ENCODE assay signal across 8 cellular contexts in the genomic region with DNA sequence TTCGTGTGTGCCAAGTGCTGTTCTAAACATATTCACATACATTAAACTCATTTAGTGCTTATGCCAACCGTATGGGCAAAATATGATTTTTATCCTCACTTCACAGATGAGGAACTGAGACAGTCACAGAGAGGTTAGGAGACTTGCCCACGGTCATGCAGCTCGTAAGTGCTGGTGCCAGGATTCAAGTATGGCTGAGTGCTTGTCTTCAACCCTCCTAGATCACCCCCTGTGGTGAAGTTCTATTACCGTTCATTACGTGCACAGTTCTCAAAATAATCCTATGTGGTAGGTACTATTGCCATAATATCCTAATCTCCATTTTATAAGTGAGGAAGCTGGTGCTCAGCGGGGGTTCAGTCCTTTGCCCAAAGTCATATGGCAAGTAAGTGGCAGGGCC. TPM values are rescaled to one million over a fixed set of nuclear protein-coding genes. Genes with fewer than 3 reads are reported as not detected.
DNase-seq lines count a peak whose midpoint lies in the region; ATAC-seq, FAIRE-seq and TF ChIP-seq lines count a peak whose summit lies in the region.

No MANE protein-coding gene starts in this region.

- H3K9ac ChIP-seq in keratinocyte (ENCODE audit: control insufficient read depth, extremely low read depth, insufficient read depth, low read length) = peak overlapping the region; percentile 87

- CTCF ChIA-PET in activated CD8-positive, alpha-beta T cell treated with anti-CD3 and anti-CD28 coated beads for 36 hours (lab: Charles Lee) = interaction anchor here (1.0 to 17.7 kb wide), 6 partner anchors 10 to 32 kb away, joined by 3 to 323 read pairs (median 10); partner anchors contain the start of genes ATF4 and RPS19BP1

- H3K4me2 ChIP-seq in keratinocyte (ENCODE audit: control insufficient read depth, extremely low read depth, insufficient read depth, low read depth, low read length) = peak overlapping the region; percentile 100

- peak overlapping the region; percentile 80 for H3K4me3 Mint-ChIP-seq in activated CD8-positive, alpha-beta T cell treated with anti-CD3 and anti-CD28 coated beads for 36 hours
- H3K4me3 Mint-ChIP-seq in type B pancreatic cell = peak overlapping the region; percentile 96

- peak overlapping the region; percentile 64 for H3K4me3 ChIP-seq in cardiac muscle cell
- peak overlapping the region; percentile 78 to 98 (median 89) for H3K4me3 ChIP-seq in keratinocyte (ENCODE audit: control insufficient read depth in 2 of 3, extremely low read depth in 1 of 3, insufficient read depth in 2 of 3, low read depth in 1 of 3, low read length in 3 of 3)

- H3K4me1 ChIP-seq in cardiac muscle cell (ENCODE audit: low read depth) = peaks cover 19% of the 10 kb centered on the region
- peaks cover 18% of the 10 kb centered on the region for H3K4me1 ChIP-seq in keratinocyte (ENCODE audit: control insufficient read depth, extremely low read depth, insufficient read depth, low read length)

- no peak for TF ChIP-seq CTCF in cardiac muscle cell (IDR thresholded peaks at IDR 0.05; ENCODE audit: low read depth, low read length)
- TF ChIP-seq CTCF in activated CD8-positive, alpha-beta T cell treated with anti-CD3 and anti-CD28 coated beads for 36 hours (IDR thresholded peaks at IDR 0.05) = no peak
- no peak for TF ChIP-seq CTCF in keratinocyte (optimal IDR thresholded peaks at IDR 0.05 in 1 of 3, IDR thresholded peaks at IDR 0.05 in 1 of 3, conservative IDR thresholded peaks at IDR 0.05 in 1 of 3; ENCODE audit: extremely low read depth in 1 of 3, insufficient read depth in 2 of 3, low read length in 3 of 3)
- no peak for TF ChIP-seq CTCF in type B pancreatic cell (conservative IDR thresholded peaks at IDR 0.05)

- DNase-seq in cardiac muscle cell (ENCODE audit: low read depth in 1 of 2, low spot score in 1 of 2) (no peak), left cardiac atrium (no peak), keratinocyte (ENCODE audit: low read depth, low spot score) (no peak), type B pancreatic cell (ENCODE audit: extremely low spot score, unreplicated experiment) (no peak), AG08396 (ENCODE audit: low spot score) (no peak), NCI-H524 (lab: John Stamatoyannopoulos, UW) (no peak)
- no peak for DNase-seq in activated CD8-positive, alpha-beta T cell treated with anti-CD3 and anti-CD28 coated beads for 36 hours

- H3K36me3 ChIP-seq in cardiac muscle cell (peaks cover 35% of the 10 kb centered on the region), keratinocyte (ENCODE audit: control insufficient read depth in 2 of 2, extremely low read depth in 1 of 2, insufficient read depth in 2 of 2, low read length in 2 of 2) (peaks cover 22 to 28% of the 10 kb centered on the region in 2 experiments)

- no peaks in the 10 kb centered on the region for H3K27me3 ChIP-seq in cardiac muscle cell
- no peaks in the 10 kb centered on the region for H3K27me3 ChIP-seq in keratinocyte (ENCODE audit: control insufficient read depth, extremely low read depth, insufficient read depth, low read length)

- H3K4me1 Mint-ChIP-seq in activated CD8-positive, alpha-beta T cell treated with anti-CD3 and anti-CD28 coated beads for 36 hours (ENCODE audit: low read depth) = peaks cover 35% of the 10 kb centered on the region
- peaks cover 35% of the 10 kb centered on the region for H3K4me1 Mint-ChIP-seq in type B pancreatic cell (ENCODE audit: unreplicated experiment)

- H3K27me3 Mint-ChIP-seq in activated CD8-positive, alpha-beta T cell treated with anti-CD3 and anti-CD28 coated beads for 36 hours = no peaks in the 10 kb centered on the region
- H3K27me3 Mint-ChIP-seq in type B pancreatic cell = no peaks in the 10 kb centered on the region

- no peaks in the 10 kb centered on the region for H4K20me1 ChIP-seq in keratinocyte (ENCODE audit: control insufficient read depth, extremely low read depth, insufficient read depth, low read length)

- POLR2A ChIA-PET in activated CD8-positive, alpha-beta T cell treated with anti-CD3 and anti-CD28 coated beads for 36 hours (lab: Charles Lee) = interaction anchor here (0.8 to 4.4 kb wide), 6 partner anchors 15 to 57 kb away, joined by 3 to 48 read pairs (median 10); partner anchors contain the start of gene ATF4

- no peak for FAIRE-seq in keratinocyte (lab: Jason Lieb, UNC)

- no peak overlapping the region for H2AFZ ChIP-seq in keratinocyte (ENCODE audit: control insufficient read depth, low read length)

- no peaks in the 10 kb centered on the region for H3K9me3 Mint-ChIP-seq in activated CD8-positive, alpha-beta T cell treated with anti-CD3 and anti-CD28 coated beads for 36 hours
- H3K9me3 Mint-ChIP-seq in type B pancreatic cell = no peaks in the 10 kb centered on the region

- intact Hi-C loops in left cardiac atrium (cut with DNase I) = no loop called here
- intact Hi-C loops in activated CD8-positive, alpha-beta T cell treated with anti-CD3 and anti-CD28 coated beads for 36 hours (cut with micrococcal nuclease) = no loop called here

- H3K79me2 ChIP-seq in keratinocyte (ENCODE audit: control insufficient read depth, insufficient read depth, low read length) = peaks cover 57% of the 10 kb centered on the region

- no peaks in the 10 kb centered on the region for H3K9me1 ChIP-seq in keratinocyte (ENCODE audit: control insufficient read depth, extremely low read depth, insufficient read depth, low read length)

- H3K27ac Mint-ChIP-seq in activated CD8-positive, alpha-beta T cell treated with anti-CD3 and anti-CD28 coated beads for 36 hours = peak overlapping the region; percentile 86
- peak overlapping the region; percentile 53 for H3K27ac Mint-ChIP-seq in type B pancreatic cell

- ATAC-seq in left cardiac atrium (no peak), HG03045 (IDR thresholded peaks at IDR 0.05; ENCODE audit: unreplicated experiment) (no peak)
- no peak for ATAC-seq in activated CD8-positive, alpha-beta T cell treated with anti-CD3 and anti-CD28 coated beads for 36 hours

- peaks cover 45% of the 10 kb centered on the region for H3K36me3 Mint-ChIP-seq in activated CD8-positive, alpha-beta T cell treated with anti-CD3 and anti-CD28 coated beads for 36 hours (ENCODE audit: low read depth)
- peaks cover 12% of the 10 kb centered on the region for H3K36me3 Mint-ChIP-seq in type B pancreatic cell

- dilution Hi-C loops in keratinocyte (cut with MboI; ENCODE audit: extremely low pct_ligation_motif_present, low sequenced_read_pairs) = no loop called here

- H3K27ac ChIP-seq in cardiac muscle cell = no peak overlapping the region
- peak overlapping the region; percentile 84 for H3K27ac ChIP-seq in keratinocyte (ENCODE audit: control insufficient read depth, insufficient read depth, low read length)

- H3K9me3 ChIP-seq in cardiac muscle cell (ENCODE audit: low read depth) (no peaks in the 10 kb centered on the region), keratinocyte (ENCODE audit: control insufficient read depth, low read depth, low read length) (no peaks in the 10 kb centered on the region)

RNA-seq across cellular contexts. Expression of gene MIEF1, which starts 1.5 kb away (rescaled TPM):
- total RNA-seq in cardiac muscle cell (27.2 and 31.2 TPM in 2 replicates), left cardiac atrium (10 to 100 TPM; 18.1 to 29.0 TPM), type B pancreatic cell (ENCODE audit: low replicate concordance) (35.0 and 35.5 TPM in 2 replicates)
- polyA plus RNA-seq in cardiac muscle cell (29.1 and 33.7 TPM in 2 replicates), keratinocyte (13.8 to 27.6 TPM (median 18.4 TPM) in 3 replicates)
- 10 to 100 TPM; 48.2 to 51.1 TPM for total RNA-seq in activated CD8-positive, alpha-beta T cell treated with anti-CD3 and anti-CD28 coated beads for 36 hours
- 6.3 TPM for polyA plus RNA-seq in keratinocyte (2011; ENCODE audit: low read depth)
- 22.8 and 24.0 TPM in 2 replicates for polyA plus RNA-seq in keratinocyte (2011; cell fraction: cytosol; rRNA removed)
- polyA plus RNA-seq in keratinocyte (2011; cell fraction: nucleus; rRNA removed) = 23.9 and 24.4 TPM in 2 replicates
- polyA plus RNA-seq in keratinocyte (2012; ENCODE audit: low replicate concordance) = 13.7 and 26.1 TPM in 2 replicates
- polyA minus RNA-seq in keratinocyte = 22.7 to 51.9 TPM (median 30.8 TPM) in 3 replicates
- polyA minus RNA-seq in keratinocyte (2011; cell fraction: cytosol; rRNA and poly(A)+ RNA removed) = 26.7 TPM
- 20.7 and 28.1 TPM in 2 replicates for polyA minus RNA-seq in keratinocyte (2011; cell fraction: nucleus; rRNA and poly(A)+ RNA removed)

RNA-seq across cellular contexts. Expression of gene ATF4, which starts 16.8 kb away (rescaled TPM):
- 283 and 375 TPM in 2 replicates for total RNA-seq in cardiac muscle cell
- polyA plus RNA-seq in cardiac muscle cell = 194 and 203 TPM in 2 replicates
- total RNA-seq in left cardiac atrium = 100 to 1,000 TPM; 203 to 294 TPM
- total RNA-seq in activated CD8-positive, alpha-beta T cell treated with anti-CD3 and anti-CD28 coated beads for 36 hours = 100 to 1,000 TPM; 518 to 536 TPM
- 590 to 629 TPM (median 597 TPM) in 3 replicates for polyA plus RNA-seq in keratinocyte
- polyA plus RNA-seq in keratinocyte (2011; ENCODE audit: low read depth) = 405 TPM
- polyA plus RNA-seq in keratinocyte (2011; cell fraction: cytosol; rRNA removed) = 667 and 669 TPM in 2 replicates
- polyA plus RNA-seq in keratinocyte (2011; cell fraction: nucleus; rRNA removed) = 723 and 754 TPM in 2 replicates
- 334 and 628 TPM in 2 replicates for polyA plus RNA-seq in keratinocyte (2012; ENCODE audit: low replicate concordance)
- polyA minus RNA-seq in keratinocyte = 96.8 to 185 TPM (median 173 TPM) in 3 replicates
- 150 TPM for polyA minus RNA-seq in keratinocyte (2011; cell fraction: cytosol; rRNA and poly(A)+ RNA removed)
- 73.9 and 83.2 TPM in 2 replicates for polyA minus RNA-seq in keratinocyte (2011; cell fraction: nucleus; rRNA and poly(A)+ RNA removed)
- total RNA-seq in type B pancreatic cell (ENCODE audit: low replicate concordance) = 315 and 398 TPM in 2 replicates

RNA-seq across cellular contexts. Expression of gene RPS19BP1, which starts 29.0 kb away (rescaled TPM):
- total RNA-seq in cardiac muscle cell (144 and 169 TPM in 2 replicates), left cardiac atrium (10 to 100 TPM; 66.1 to 70.7 TPM), type B pancreatic cell (ENCODE audit: low replicate concordance) (52.3 and 59.1 TPM in 2 replicates)
- polyA plus RNA-seq in cardiac muscle cell (112 and 150 TPM in 2 replicates), keratinocyte (66.1 to 70.7 TPM (median 67.3 TPM) in 3 replicates)
- total RNA-seq in activated CD8-positive, alpha-beta T cell treated with anti-CD3 and anti-CD28 coated beads for 36 hours = 10 to 100 TPM; 68.5 to 71.7 TPM
- polyA plus RNA-seq in keratinocyte (2011; ENCODE audit: low read depth) = 91.2 TPM
- 37.2 and 76.5 TPM in 2 replicates for polyA plus RNA-seq in keratinocyte (2011; cell fraction: cytosol; rRNA removed)
- 25.9 and 26.1 TPM in 2 replicates for polyA plus RNA-seq in keratinocyte (2011; cell fraction: nucleus; rRNA removed)
- polyA plus RNA-seq in keratinocyte (2012; ENCODE audit: low replicate concordance) = 52.4 and 75.3 TPM in 2 replicates
- 8.6 to 9.8 TPM (median 8.7 TPM) in 3 replicates for polyA minus RNA-seq in keratinocyte
- polyA minus RNA-seq in keratinocyte (2011; cell fraction: cytosol; rRNA and poly(A)+ RNA removed) = 36.4 TPM
- 6.0 and 6.7 TPM in 2 replicates for polyA minus RNA-seq in keratinocyte (2011; cell fraction: nucleus; rRNA and poly(A)+ RNA removed)

RNA-seq across cellular contexts. Expression of gene MGAT3, which starts 46.8 kb away (rescaled TPM):
- total RNA-seq in cardiac muscle cell = 31.4 and 38.0 TPM in 2 replicates
- polyA plus RNA-seq in cardiac muscle cell = 9.9 and 12.3 TPM in 2 replicates
- 10 to 100 TPM; 11.6 to 13.7 TPM for total RNA-seq in left cardiac atrium
- total RNA-seq in activated CD8-positive, alpha-beta T cell treated with anti-CD3 and anti-CD28 coated beads for 36 hours = 1 to 10 TPM in 1 of 2 experiments, under 1 TPM in 1; 0.90 to 1.9 TPM
- not detected in 3 replicates for polyA plus RNA-seq in keratinocyte
- polyA plus RNA-seq in keratinocyte (2011; ENCODE audit: low read depth) = not detected
- not detected in 2 replicates for polyA plus RNA-seq in keratinocyte (2011; cell fraction: cytosol; rRNA removed)
- polyA plus RNA-seq in keratinocyte (2011; cell fraction: nucleus; rRNA removed) = 0.03 TPM in 1 of 2 replicates, not detected in the other
- not detected in 2 replicates for polyA plus RNA-seq in keratinocyte (2012; ENCODE audit: low replicate concordance)
- not detected in 3 replicates for polyA minus RNA-seq in keratinocyte
- not detected for polyA minus RNA-seq in keratinocyte (2011; cell fraction: cytosol; rRNA and poly(A)+ RNA removed)
- polyA minus RNA-seq in keratinocyte (2011; cell fraction: nucleus; rRNA and poly(A)+ RNA removed) = not detected in 2 replicates
- 47.0 and 115 TPM in 2 replicates for total RNA-seq in type B pancreatic cell (ENCODE audit: low replicate concordance)
